ENCODE assay signal across 1 cellular context in genomic region chr2:85890522-85891176, GRCh38.
TF ChIP-seq lines count a peak whose summit lies in the region.

No MANE protein-coding gene starts in this region.

TF ChIP-seq in K562, 482 proteins besides CTCF, POLR2A, EP300 and RAD21 (continued from another document and continues in another):
- no peak for TF ChIP-seq CHD7 (IDR thresholded peaks at IDR 0.05; ENCODE audit: low read depth, low read length)
- peak; percentile 59; the same call in 1 of the 2 replicates for TF ChIP-seq ZNF140 (CRISPR knock-in tag; IDR thresholded peaks at IDR 0.05)
- TF ChIP-seq SETDB1 (IDR thresholded peaks at IDR 0.05; ENCODE audit: low read length), result no peak
- no peak for TF ChIP-seq POLR2AphosphoS2 (IDR thresholded peaks at IDR 0.05; ENCODE audit: low read length)
- no peak for TF ChIP-seq E2F5 (CRISPR knock-in tag; IDR thresholded peaks at IDR 0.05)
- no peak for TF ChIP-seq RBM15 (IDR thresholded peaks at IDR 0.05; ENCODE audit: insufficient read depth, low read length)
- TF ChIP-seq HINFP (tag; conservative IDR thresholded peaks at IDR 0.05; ENCODE audit: low read depth), result peak; percentile 80
- TF ChIP-seq SAP30 (IDR thresholded peaks at IDR 0.05; ENCODE audit: borderline replicate concordance, insufficient read depth, low read depth, low read length, poor library complexity, severe bottlenecking), result no peak
- no peak; the same call in 1 of the 2 replicates for TF ChIP-seq ATF7 (IDR thresholded peaks at IDR 0.05)
- TF ChIP-seq ZSCAN32 (CRISPR knock-in tag; IDR thresholded peaks at IDR 0.05), result no peak
- no peak for TF ChIP-seq ZBTB7A (IDR thresholded peaks at IDR 0.05; ENCODE audit: borderline replicate concordance, control insufficient read depth, low read depth, low read length)
- peak; percentile 86 for TF ChIP-seq ZNF766 (CRISPR knock-in tag; conservative IDR thresholded peaks at IDR 0.05)
- no peak for TF ChIP-seq ZNF217 (CRISPR knock-in tag; IDR thresholded peaks at IDR 0.05)
- TF ChIP-seq ELF2 (CRISPR knock-in tag; IDR thresholded peaks at IDR 0.05), result no peak
- no peak for TF ChIP-seq NFRKB (IDR thresholded peaks at IDR 0.05; ENCODE audit: low read depth)
- no peak for TF ChIP-seq ZNF57 (CRISPR knock-in tag; IDR thresholded peaks at IDR 0.05)
- TF ChIP-seq PBX2 (CRISPR knock-in tag; IDR thresholded peaks at IDR 0.05; ENCODE audit: low read depth), result no peak
- peak; percentile 48; the same call in 1 of the 2 replicates for TF ChIP-seq PBX2 (tag; conservative IDR thresholded peaks at IDR 0.05; ENCODE audit: low read depth)
- peak; percentile 93 for TF ChIP-seq CREB3 (tag; conservative IDR thresholded peaks at IDR 0.05; ENCODE audit: low read depth)
- no peak for TF ChIP-seq FOXM1 (IDR thresholded peaks at IDR 0.05; ENCODE audit: low read depth)
- TF ChIP-seq FOXM1 (CRISPR knock-in tag; IDR thresholded peaks at IDR 0.05; ENCODE audit: low read depth), result no peak
- TF ChIP-seq THRAP3 (IDR thresholded peaks at IDR 0.05; ENCODE audit: borderline replicate concordance), result no peak
- TF ChIP-seq TEAD1 (CRISPR knock-in tag; IDR thresholded peaks at IDR 0.05), result peak in 1 of 2 experiments; percentile 53; a peak in 1 of 4 replicates
- no peak for TF ChIP-seq SP2 (IDR thresholded peaks at IDR 0.05; ENCODE audit: extremely low read depth, low read depth, low read length, poor library complexity, severe bottlenecking)
- peak; percentile 55 for TF ChIP-seq GMEB1 (CRISPR knock-in tag; IDR thresholded peaks at IDR 0.05)
- no peak for TF ChIP-seq THRB (CRISPR knock-in tag; conservative IDR thresholded peaks at IDR 0.05)
- no peak for TF ChIP-seq HOXB6 (CRISPR knock-in tag; IDR thresholded peaks at IDR 0.05; ENCODE audit: borderline replicate concordance)
- TF ChIP-seq ZZZ3 (IDR thresholded peaks at IDR 0.05), result no peak
- TF ChIP-seq KAT7 (CRISPR knock-in tag; IDR thresholded peaks at IDR 0.05; ENCODE audit: borderline replicate concordance), result no peak
- no peak; the same call in 1 of the 2 replicates for TF ChIP-seq BCOR (IDR thresholded peaks at IDR 0.05)
- no peak for TF ChIP-seq NELFE (IDR thresholded peaks at IDR 0.05; ENCODE audit: insufficient read depth, insufficient read length)
- peak; percentile 86 for TF ChIP-seq HMBOX1 (IDR thresholded peaks at IDR 0.05)
- no peak for TF ChIP-seq SRSF9 (IDR thresholded peaks at IDR 0.05; ENCODE audit: borderline replicate concordance, low read depth, low read length)
- TF ChIP-seq ZNF740 (CRISPR knock-in tag; IDR thresholded peaks at IDR 0.05), result no peak
- TF ChIP-seq ZNF740 (tag; IDR thresholded peaks at IDR 0.05), result peak in 1 of 2 experiments; percentile 74; a peak in 1 of 4 replicates
